In genomic region chr12:27309293-27309994, GRCh38 we compare ENCODE assay signal across 16 cellular contexts. TPM values are rescaled to one million over a fixed set of nuclear protein-coding genes. Genes with fewer than 3 reads are reported as not detected.
DNase-seq lines count a peak whose midpoint lies in the region; ATAC-seq, FAIRE-seq and TF ChIP-seq lines count a peak whose summit lies in the region.
"Had no signal": no experiment of that assay in that cellular context is flagged by ENCODE, and none has a peak within 500 bp of the region (broad histone marks: within the 10 kb centered on the region; RNA-seq: fewer than 3 reads in every experiment).

No MANE protein-coding gene starts in this region.

- peak overlapping the region; percentile 30 for H3K4me2 ChIP-seq in Loucy (ENCODE audit: low read depth, low read length, poor library complexity, severe bottlenecking)

- DNase-seq in GM12892 (ENCODE audit: insufficient read length) (no peak), NCI-H1436 treated with DMSO at 0.1 percent for 48 hours (lab: John Stamatoyannopoulos, UW) (no peak), spleen (no peak)
- DNase-seq in stimulated activated CD4-positive, alpha-beta T cell treated with anti-CD3 and anti-CD28 coated beads, Interleukin-2, amount 100 ng/mL, for 48 hours = no peak
- DNase-seq: activated effector memory CD4-positive, alpha-beta T cell treated with anti-CD3 and anti-CD28 coated beads, Interleukin-2, amount 50 U/mL, for 16 hours; Caco-2; NCI-H2029; NCI-H510A; retina had no signal

- H3K4me3 ChIP-seq in Loucy (ENCODE audit: low read length, poor library complexity, severe bottlenecking) = no peak overlapping the region
- no peak overlapping the region for H3K4me3 ChIP-seq in spleen
- H3K4me3 ChIP-seq: ascending aorta, SJSA1, suprapubic skin had no signal

- 73 to 87% (median 85%) methylated on average over 2 of the region's 2 CpGs for WGBS in spleen, 5 donors

- H3K9me3 ChIP-seq in Loucy (ENCODE audit: insufficient read depth, low read depth, low read length) (no peaks in the 10 kb centered on the region), spleen (no peaks in the 10 kb centered on the region)
- H3K9me3 ChIP-seq: ascending aorta, Caco-2, SJSA1, suprapubic skin had no signal

- H3K27me3 ChIP-seq in Loucy (ENCODE audit: insufficient read depth, low read length, poor library complexity, severe bottlenecking) = no peaks in the 10 kb centered on the region
- H3K27me3 ChIP-seq in spleen (replicated peaks in 1 of 7) = no peaks in the 10 kb centered on the region
- H3K27me3 ChIP-seq: ascending aorta, SJSA1, suprapubic skin had no signal

- H3K4me1 ChIP-seq in Loucy (ENCODE audit: insufficient read depth, low read length, poor library complexity, severe bottlenecking) (peaks cover 26% of the 10 kb centered on the region), spleen (peaks cover 0 to 11% (median 3%) of the 10 kb centered on the region in 6 donors)
- H3K4me1 ChIP-seq: Caco-2, SJSA1, suprapubic skin had no signal

- peak; percentile 74 for FAIRE-seq in GM12892 (lab: Jason Lieb, UNC)

- TF ChIP-seq CTCF in Loucy (conservative IDR thresholded peaks at IDR 0.05; ENCODE audit: low read length) (no peak), spleen (IDR thresholded peaks at IDR 0.05 in 8 of 11, conservative IDR thresholded peaks at IDR 0.05 in 3 of 11) (no peak)

- H3K9me2 ChIP-seq in Loucy (replicated peaks; ENCODE audit: low read depth, low read length) = no peaks in the 10 kb centered on the region

- H3K36me3 ChIP-seq in Loucy (ENCODE audit: insufficient read depth, low read length) (no peaks in the 10 kb centered on the region), spleen (peaks cover 0 to 63% (median 25%) of the 10 kb centered on the region in 6 donors)

- H3K27ac ChIP-seq in spleen = peak overlapping the region in 3 of 8 donors; percentile 2 to 29 (median 11)
- H3K27ac ChIP-seq: SJSA1, suprapubic skin had no signal

- no peak overlapping the region for H3K9ac ChIP-seq in Loucy (ENCODE audit: low read depth, low read length, poor library complexity, severe bottlenecking)

- intact Hi-C loops in spleen (cut with DNase I; ENCODE audit: low total_unique reads) = loop anchor here (5.0 to 10.0 kb wide), 2 partner anchors 165 to 297 kb away; partner anchors contain the start of gene TM7SF3

- peak overlapping the region; percentile 80 for H2AFZ ChIP-seq in Loucy (ENCODE audit: low read length)

- TF ChIP-seq POLR2A in GM12892 (IDR thresholded peaks at IDR 0.05; ENCODE audit: low read depth, low read length) (no peak), spleen (IDR thresholded peaks at IDR 0.05) (no peak)

- H4K20me1 ChIP-seq in Loucy (ENCODE audit: insufficient read depth, low read length, poor library complexity, severe bottlenecking) = no peaks in the 10 kb centered on the region

- ATAC-seq in GM18909 (IDR thresholded peaks at IDR 0.05; ENCODE audit: poor library complexity, unreplicated experiment) = peak; percentile 49
- peak; percentile 55 for ATAC-seq in HG02623 (IDR thresholded peaks at IDR 0.05; ENCODE audit: unreplicated experiment)
- no peak for ATAC-seq in GM19328 (IDR thresholded peaks at IDR 0.05; ENCODE audit: unreplicated experiment)

- no peaks in the 10 kb centered on the region for H3K79me2 ChIP-seq in Loucy (ENCODE audit: insufficient read depth, low read length)

- H3F3A ChIP-seq in Loucy (ENCODE audit: low read depth) = no peaks in the 10 kb centered on the region; the same call in 1 of the 2 replicates

RNA-seq across cellular contexts. Expression of gene BMAL2, which starts 23.2 kb away (rescaled TPM):
- 44.5 TPM for polyA plus RNA-seq in GM12892 (2012; ENCODE audit: missing spikeins)
- total RNA-seq in spleen = 1 to 10 TPM; 1.1 to 3.7 (median 2.1) TPM
- 1 to 10 TPM in 2 of 3 donors, under 1 TPM in 1; 0.67 to 1.4 (median 1.3) TPM for polyA plus RNA-seq in spleen
